1 cellular context compared by ENCODE assay signal in the genomic region with DNA sequence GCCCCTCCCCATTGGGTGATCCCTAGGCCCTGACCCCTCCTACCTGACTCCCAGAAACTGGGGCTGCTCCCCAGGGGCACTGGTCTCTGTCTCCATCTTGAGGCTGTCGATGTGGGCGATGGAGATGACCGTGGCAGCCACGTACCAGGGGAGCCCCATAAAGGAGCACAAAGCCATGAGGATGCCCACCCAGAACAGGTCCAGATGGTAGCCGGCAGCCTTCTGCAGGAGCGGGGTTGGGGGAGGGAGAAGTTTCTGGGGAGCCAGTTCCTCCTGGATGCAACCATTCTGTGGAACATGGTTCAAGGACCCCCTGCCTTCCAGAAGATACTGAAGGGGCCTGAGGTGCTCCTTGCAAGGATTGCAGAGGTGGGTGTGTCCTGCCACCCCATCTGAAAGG.
TF ChIP-seq lines count a peak whose summit lies in the region.

No MANE protein-coding gene starts in this region.

TF ChIP-seq in SK-N-SH, 30 proteins besides CTCF, POLR2A, EP300 and RAD21:
- TF ChIP-seq, protein P1, sequence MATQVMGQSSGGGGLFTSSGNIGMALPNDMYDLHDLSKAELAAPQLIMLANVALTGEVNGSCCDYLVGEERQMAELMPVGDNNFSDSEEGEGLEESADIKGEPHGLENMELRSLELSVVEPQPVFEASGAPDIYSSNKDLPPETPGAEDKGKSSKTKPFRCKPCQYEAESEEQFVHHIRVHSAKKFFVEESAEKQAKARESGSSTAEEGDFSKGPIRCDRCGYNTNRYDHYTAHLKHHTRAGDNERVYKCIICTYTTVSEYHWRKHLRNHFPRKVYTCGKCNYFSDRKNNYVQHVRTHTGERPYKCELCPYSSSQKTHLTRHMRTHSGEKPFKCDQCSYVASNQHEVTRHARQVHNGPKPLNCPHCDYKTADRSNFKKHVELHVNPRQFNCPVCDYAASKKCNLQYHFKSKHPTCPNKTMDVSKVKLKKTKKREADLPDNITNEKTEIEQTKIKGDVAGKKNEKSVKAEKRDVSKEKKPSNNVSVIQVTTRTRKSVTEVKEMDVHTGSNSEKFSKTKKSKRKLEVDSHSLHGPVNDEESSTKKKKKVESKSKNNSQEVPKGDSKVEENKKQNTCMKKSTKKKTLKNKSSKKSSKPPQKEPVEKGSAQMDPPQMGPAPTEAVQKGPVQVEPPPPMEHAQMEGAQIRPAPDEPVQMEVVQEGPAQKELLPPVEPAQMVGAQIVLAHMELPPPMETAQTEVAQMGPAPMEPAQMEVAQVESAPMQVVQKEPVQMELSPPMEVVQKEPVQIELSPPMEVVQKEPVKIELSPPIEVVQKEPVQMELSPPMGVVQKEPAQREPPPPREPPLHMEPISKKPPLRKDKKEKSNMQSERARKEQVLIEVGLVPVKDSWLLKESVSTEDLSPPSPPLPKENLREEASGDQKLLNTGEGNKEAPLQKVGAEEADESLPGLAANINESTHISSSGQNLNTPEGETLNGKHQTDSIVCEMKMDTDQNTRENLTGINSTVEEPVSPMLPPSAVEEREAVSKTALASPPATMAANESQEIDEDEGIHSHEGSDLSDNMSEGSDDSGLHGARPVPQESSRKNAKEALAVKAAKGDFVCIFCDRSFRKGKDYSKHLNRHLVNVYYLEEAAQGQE (IDR thresholded peaks at IDR 0.05; ENCODE audit: low read depth, low read length): no peak
- TF ChIP-seq RXRA (IDR thresholded peaks at IDR 0.05; ENCODE audit: borderline replicate concordance, low read depth) (no peak), MEF2A (IDR thresholded peaks at IDR 0.05; ENCODE audit: borderline replicate concordance, low read depth) (no peak), SIN3A (IDR thresholded peaks at IDR 0.05; ENCODE audit: borderline replicate concordance, low read depth, low read length) (no peak), JUND (IDR thresholded peaks at IDR 0.05) (no peak), TCF12 (IDR thresholded peaks at IDR 0.05) (no peak), NFIC (IDR thresholded peaks at IDR 0.05; ENCODE audit: borderline replicate concordance) (no peak), SMC3 (IDR thresholded peaks at IDR 0.05; ENCODE audit: low read depth, low read length) (no peak), RFX5 (IDR thresholded peaks at IDR 0.05; ENCODE audit: low read length) (no peak), YY1 (IDR thresholded peaks at IDR 0.05; ENCODE audit: low read depth) (no peak), CHD2 (IDR thresholded peaks at IDR 0.05; ENCODE audit: low read length, partially characterized antibody) (no peak)
- TF ChIP-seq, protein P2, sequence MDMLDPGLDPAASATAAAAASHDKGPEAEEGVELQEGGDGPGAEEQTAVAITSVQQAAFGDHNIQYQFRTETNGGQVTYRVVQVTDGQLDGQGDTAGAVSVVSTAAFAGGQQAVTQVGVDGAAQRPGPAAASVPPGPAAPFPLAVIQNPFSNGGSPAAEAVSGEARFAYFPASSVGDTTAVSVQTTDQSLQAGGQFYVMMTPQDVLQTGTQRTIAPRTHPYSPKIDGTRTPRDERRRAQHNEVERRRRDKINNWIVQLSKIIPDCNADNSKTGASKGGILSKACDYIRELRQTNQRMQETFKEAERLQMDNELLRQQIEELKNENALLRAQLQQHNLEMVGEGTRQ (IDR thresholded peaks at IDR 0.05; ENCODE audit: borderline replicate concordance, low read depth, low read length): no peak
